15 cellular contexts compared by ENCODE assay signal in genomic region chr4:30950737-30951136, GRCh38.
A peak's percentile ranks its signal among the peaks of the same experiment; 100 is the strongest.
DNase-seq lines count a peak whose midpoint lies in the region; ATAC-seq and TF ChIP-seq lines count a peak whose summit lies in the region.
"Had no signal": no experiment of that assay in that cellular context is flagged by ENCODE, and none has a peak within 500 bp of the region (broad histone marks: within the 10 kb centered on the region; RNA-seq: fewer than 3 reads in every experiment).

No MANE protein-coding gene starts in this region.

- H3K4me3 ChIP-seq in colonic mucosa (no peak overlapping the region), trophoblast cell (ENCODE audit: low read depth, low read length) (no peak overlapping the region)

- no peak overlapping the region for H3K14ac ChIP-seq in trophoblast cell (ENCODE audit: low read length)

- H4K12ac ChIP-seq in trophoblast cell (ENCODE audit: low read depth, low read length): no peak overlapping the region

- no peak overlapping the region for H2BK12ac ChIP-seq in trophoblast cell (ENCODE audit: low read length)

- H2AK5ac ChIP-seq in trophoblast cell (ENCODE audit: low read length): no peak overlapping the region

- no peaks in the 10 kb centered on the region for H3K79me2 ChIP-seq in trophoblast cell (ENCODE audit: control insufficient read depth, insufficient read depth, low read length, poor library complexity)
- H3K79me2 ChIP-seq: parathyroid adenoma had no signal

- H2BK120ac ChIP-seq in trophoblast cell (ENCODE audit: insufficient read depth, low read length, poor library complexity): no peak overlapping the region

- H3K9me3 ChIP-seq in colonic mucosa: no peaks in the 10 kb centered on the region
- no peaks in the 10 kb centered on the region for H3K9me3 ChIP-seq in trophoblast cell (ENCODE audit: insufficient read depth, low read depth, low read length)

- H3K18ac ChIP-seq in trophoblast cell (ENCODE audit: low read length): no peak overlapping the region

- no peak overlapping the region for H4K8ac ChIP-seq in trophoblast cell (ENCODE audit: low read depth, low read length)

- H3K27me3 ChIP-seq in colonic mucosa: no peaks in the 10 kb centered on the region
- no peaks in the 10 kb centered on the region for H3K27me3 ChIP-seq in trophoblast cell (ENCODE audit: insufficient read depth, low read length)

- ATAC-seq in HG02870 (IDR thresholded peaks at IDR 0.05; ENCODE audit: unreplicated experiment): no peak
- ATAC-seq in activated CD4-positive, CD25-positive, alpha-beta regulatory T cell treated with anti-CD3 and anti-CD28 coated beads, Interleukin-2, amount 50 U/mL, for 24 hours: no peak
- ATAC-seq: activated CD8-positive, alpha-beta memory T cell treated with anti-CD3 and anti-CD28 coated beads, Interleukin-2, amount 10 ng/mL, durations not matched to agents 7 days and 5 days; activated naive CD8-positive, alpha-beta T cell treated with anti-CD3 and anti-CD28 coated beads, Interleukin-2, amount 50 U/mL, for 24 hours; naive thymus-derived CD8-positive, alpha-beta T cell had no signal

- peaks cover under 1% of the 10 kb centered on the region for H3K79me1 ChIP-seq in trophoblast cell (ENCODE audit: low read length)

- no peak overlapping the region for H2BK5ac ChIP-seq in trophoblast cell (ENCODE audit: low read depth, low read length, poor library complexity)

- no peak overlapping the region for H4K91ac ChIP-seq in trophoblast cell (ENCODE audit: low read depth, low read length)

- no CpG with 5 or more reads among the region's 3 CpGs for WGBS in trophoblast cell (ENCODE audit: extremely low coverage, insufficient coverage, insufficient read length)

- TF ChIP-seq CTCF in colonic mucosa (IDR thresholded peaks at IDR 0.05): no peak

- H3K4me1 ChIP-seq in colonic mucosa: no peaks in the 10 kb centered on the region
- no peaks in the 10 kb centered on the region for H3K4me1 ChIP-seq in trophoblast cell (ENCODE audit: control insufficient read depth in 1 of 2, insufficient read depth in 2 of 2, low read length in 2 of 2)
- H3K4me1 ChIP-seq: parathyroid adenoma had no signal

- H2AFZ ChIP-seq in trophoblast cell (ENCODE audit: insufficient read depth, low read length, poor library complexity): no peak overlapping the region
- H2AFZ ChIP-seq: parathyroid adenoma had no signal

- H3K36me3 ChIP-seq in colonic mucosa (no peaks in the 10 kb centered on the region), trophoblast cell (ENCODE audit: control insufficient read depth in 1 of 2, insufficient read depth in 2 of 2, low read length in 2 of 2) (no peaks in the 10 kb centered on the region)

- intact Hi-C loops in colonic mucosa (cut with DNase I): no loop called here

- DNase-seq in ELR (ENCODE audit: low read depth) (peak; percentile 70), M059J (ENCODE audit: low read depth) (peak; percentile 22), colonic mucosa (peak; percentile 40), trophoblast cell (peak; percentile 1 to 9)
- no peak for DNase-seq in stimulated activated naive CD4-positive, alpha-beta T cell (lab: John Stamatoyannopoulos, UW)
- DNase-seq: activated CD4-positive, alpha-beta T cell treated with anti-CD3 and anti-CD28 coated beads for 1 hour; activated CD8-positive, alpha-beta memory T cell treated with anti-CD3 and anti-CD28 coated beads, Interleukin-2, amount 10 ng/mL, durations not matched to agents 7 days and 5 days; activated naive CD8-positive, alpha-beta T cell treated with anti-CD3 and anti-CD28 coated beads, Interleukin-2, amount 50 U/mL, for 24 hours; naive thymus-derived CD8-positive, alpha-beta T cell; NCI-H2029; NCI-H524; OCI-M1 had no signal

- H3K23ac ChIP-seq in trophoblast cell (ENCODE audit: low read length): no peak overlapping the region

- H3K4ac ChIP-seq in trophoblast cell (ENCODE audit: low read depth, low read length): no peak overlapping the region

- H3K4me2 ChIP-seq in trophoblast cell (ENCODE audit: low read length): no peak overlapping the region

- peak overlapping the region; percentile 9 for H3K27ac ChIP-seq in colonic mucosa
- H3K27ac ChIP-seq in trophoblast cell (ENCODE audit: low read depth, low read length): no peak overlapping the region
- H3K27ac ChIP-seq: parathyroid adenoma had no signal

- H3K9ac ChIP-seq in colonic mucosa (ENCODE audit: low read depth in 2 of 2, low read length in 2 of 2): no peak overlapping the region
- no peak overlapping the region for H3K9ac ChIP-seq in trophoblast cell (ENCODE audit: low read length)
- H3K9ac ChIP-seq: parathyroid adenoma had no signal

Comparison
In these comparisons a context has a peak if more than half of its experiments do, and no peak if none do; other contexts are left out.
1. DNase-seq: peak in ELR (single experiment), M059J (single experiment), colonic mucosa (single experiment) and trophoblast cell (2 of 2); none in stimulated activated naive CD4-positive, alpha-beta T cell (0 of 6).